8 cellular contexts compared by ENCODE assay signal in the genomic region with DNA sequence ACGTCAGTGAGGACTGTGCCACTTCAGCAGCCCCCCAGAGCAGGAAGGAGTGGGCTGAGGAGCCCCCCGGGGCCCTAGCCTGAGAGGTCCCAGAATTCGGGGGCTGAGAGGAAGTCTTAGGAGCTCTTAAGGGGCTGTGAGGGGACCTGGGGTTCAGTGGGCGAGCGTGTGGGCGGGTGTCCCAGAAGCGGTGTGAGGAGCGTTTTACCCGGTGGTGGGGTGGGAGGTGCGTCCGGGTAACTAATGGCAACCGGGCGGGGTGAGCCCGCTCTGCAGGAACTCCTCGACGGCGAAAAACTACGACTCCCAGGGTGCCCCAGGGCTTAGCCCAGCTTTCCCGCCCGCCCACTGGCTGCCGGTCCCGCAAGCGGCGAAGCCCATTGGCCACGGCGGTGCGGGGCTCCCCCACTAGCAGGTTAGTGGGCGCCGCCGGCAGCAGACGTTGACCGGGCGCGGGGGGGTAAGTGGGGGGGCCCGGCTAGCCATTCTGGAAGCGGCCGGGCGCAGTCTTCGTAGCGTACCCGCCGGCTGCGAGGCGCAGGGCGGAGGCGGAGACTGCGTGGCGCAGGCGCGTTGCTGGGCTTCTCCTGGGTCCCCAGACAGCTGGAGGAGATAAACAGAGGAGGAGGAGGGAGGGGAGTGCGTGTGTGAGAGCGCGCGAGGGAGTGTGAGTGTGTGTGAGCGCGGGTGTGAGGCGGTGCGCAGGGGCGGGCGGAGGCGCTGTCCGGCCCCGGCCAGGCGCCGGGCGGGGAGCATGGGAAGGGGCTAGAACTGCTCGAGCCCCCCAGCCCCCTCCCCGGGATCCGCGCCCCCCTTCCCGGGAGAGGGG. TPM values are rescaled to one million over a fixed set of nuclear protein-coding genes. Genes with fewer than 3 reads are reported as not detected.
DNase-seq lines count a peak whose midpoint lies in the region; ATAC-seq and TF ChIP-seq lines count a peak whose summit lies in the region.

A gene with protein sequence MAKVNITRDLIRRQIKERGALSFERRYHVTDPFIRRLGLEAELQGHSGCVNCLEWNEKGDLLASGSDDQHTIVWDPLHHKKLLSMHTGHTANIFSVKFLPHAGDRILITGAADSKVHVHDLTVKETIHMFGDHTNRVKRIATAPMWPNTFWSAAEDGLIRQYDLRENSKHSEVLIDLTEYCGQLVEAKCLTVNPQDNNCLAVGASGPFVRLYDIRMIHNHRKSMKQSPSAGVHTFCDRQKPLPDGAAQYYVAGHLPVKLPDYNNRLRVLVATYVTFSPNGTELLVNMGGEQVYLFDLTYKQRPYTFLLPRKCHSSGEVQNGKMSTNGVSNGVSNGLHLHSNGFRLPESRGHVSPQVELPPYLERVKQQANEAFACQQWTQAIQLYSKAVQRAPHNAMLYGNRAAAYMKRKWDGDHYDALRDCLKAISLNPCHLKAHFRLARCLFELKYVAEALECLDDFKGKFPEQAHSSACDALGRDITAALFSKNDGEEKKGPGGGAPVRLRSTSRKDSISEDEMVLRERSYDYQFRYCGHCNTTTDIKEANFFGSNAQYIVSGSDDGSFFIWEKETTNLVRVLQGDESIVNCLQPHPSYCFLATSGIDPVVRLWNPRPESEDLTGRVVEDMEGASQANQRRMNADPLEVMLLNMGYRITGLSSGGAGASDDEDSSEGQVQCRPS (plus strand): TSS at position 579 of the 829 bp plus-strand sequence. CDS start 26,423 bp downstream, outside the sequence.

- ATAC-seq in GM18909 (IDR thresholded peaks at IDR 0.05; ENCODE audit: poor library complexity, unreplicated experiment) (peak; percentile 91), HG03175 (IDR thresholded peaks at IDR 0.05; ENCODE audit: unreplicated experiment) (peak; percentile 91), WTC11 (peak; percentile 93)

- H3K9me3 Mint-ChIP-seq in WTC11: no peaks in the 10 kb centered on the region

- peak within 1 kb of the TSS; percentile 77; the same call in 1 of the 2 replicates for H3K27ac Mint-ChIP-seq in WTC11

- H3K4me3 Mint-ChIP-seq in WTC11: peak within 1 kb of the TSS; percentile 94

- peaks cover 29% of the 10 kb centered on the region for H4K20me1 ChIP-seq in smooth muscle cell (ENCODE audit: low read depth)

- CTCF ChIA-PET in AG04450 (lab: Charles Lee): interaction anchor here (0.6 to 1.5 kb wide), 4 partner anchors 38 to 182 kb away, joined by 3 to 4 read pairs (median 3); no protein-coding TSS in a partner anchor
- CTCF ChIA-PET in WTC11 (lab: Charles Lee): interaction anchor here (0.9 to 2.3 kb wide), 7 partner anchors 37 to 188 kb away, joined by 3 to 9 read pairs (median 5); partner anchors contain the start of gene SLC9A1

- H3K27ac ChIP-seq in AG04450 (ENCODE audit: low read depth, low read length) (peak within 1 kb of the TSS; percentile 11), smooth muscle cell (ENCODE audit: low read depth) (peak within 1 kb of the TSS; percentile 2)

- no peaks in the 10 kb centered on the region for H3K36me3 Mint-ChIP-seq in WTC11

- peaks cover 19% of the 10 kb centered on the region for H3K27me3 Mint-ChIP-seq in WTC11 (ENCODE audit: low read depth)

- peak within 1 kb of the TSS; percentile 95 for H3K4me2 ChIP-seq in smooth muscle cell

- H3K79me2 ChIP-seq in smooth muscle cell (ENCODE audit: low read depth): peaks cover 14% of the 10 kb centered on the region

- peaks cover 6% of the 10 kb centered on the region for H3K4me1 ChIP-seq in smooth muscle cell (ENCODE audit: low read depth)

- DNase-seq in AG04450 (ENCODE audit: low read depth, low spot score): peak; percentile 92
- DNase-seq in NCI-H226: peak; percentile 98
- DNase-seq in WTC11 (ENCODE audit: low spot score): peak; percentile 98
- peak; percentile 97 to 98 for DNase-seq in cardiac fibroblast (ENCODE audit: low read depth in 2 of 2)
- DNase-seq in iPS-NIHi11 (ENCODE audit: low spot score): peak; percentile 99
- DNase-seq in smooth muscle cell (lab: John Stamatoyannopoulos, UW; ENCODE audit: unreplicated experiment): peak; percentile 93

- H3K4me1 Mint-ChIP-seq in WTC11: peaks cover 11% of the 10 kb centered on the region

- no peaks in the 10 kb centered on the region for H3K36me3 ChIP-seq in smooth muscle cell (ENCODE audit: low read depth)

- no peaks in the 10 kb centered on the region for H3K9me3 ChIP-seq in AG04450 (ENCODE audit: control insufficient read depth, insufficient read depth, low read length)
- no peaks in the 10 kb centered on the region for H3K9me3 ChIP-seq in smooth muscle cell (replicated peaks; ENCODE audit: low read depth)

- TF ChIP-seq CTCF in AG04450 (IDR thresholded peaks at IDR 0.05; ENCODE audit: low read depth, low read length): no peak
- TF ChIP-seq CTCF in WTC11 (IDR thresholded peaks at IDR 0.05): no peak
- no peak for TF ChIP-seq CTCF in cardiac fibroblast (IDR thresholded peaks at IDR 0.05; ENCODE audit: low read depth, low read length)
- no peak for TF ChIP-seq CTCF in smooth muscle cell (IDR thresholded peaks at IDR 0.05; ENCODE audit: borderline replicate concordance, insufficient read depth, poor library complexity, severe bottlenecking)

- WGBS in smooth muscle cell (ENCODE audit: low lambda C conversion rate): 4% methylated on average over 29 of the region's 71 CpGs

- no peaks in the 10 kb centered on the region for H3K27me3 ChIP-seq in AG04450 (ENCODE audit: control insufficient read depth, insufficient read depth, low read length)
- no peaks in the 10 kb centered on the region for H3K27me3 ChIP-seq in smooth muscle cell (ENCODE audit: low read depth)

- H3K4me3 ChIP-seq in AG04450 (ENCODE audit: low read depth, low read length): peak within 1 kb of the TSS; percentile 72
- peak within 1 kb of the TSS; percentile 62 to 69 for H3K4me3 ChIP-seq in cardiac fibroblast (replicated peaks in 1 of 2; ENCODE audit: low read depth in 2 of 2, low read length in 2 of 2)
- H3K4me3 ChIP-seq in smooth muscle cell: peak within 1 kb of the TSS; percentile 88

- peaks cover 7% of the 10 kb centered on the region for H3F3A ChIP-seq in smooth muscle cell (ENCODE audit: low read depth)

- peak within 1 kb of the TSS; percentile 79 for H3K9ac ChIP-seq in smooth muscle cell (ENCODE audit: low read depth)

- H2AFZ ChIP-seq in smooth muscle cell (ENCODE audit: low read depth): peak within 1 kb of the TSS; percentile 90

- POLR2A ChIA-PET in AG04450 (lab: Yijun Ruan, JAX) (interaction anchor here (0.6 to 1.3 kb wide), 8 partner anchors 64 to 395 kb away, joined by 3 to 10 read pairs (median 4); partner anchors contain the start of gene SLC9A1), WTC11 (lab: Charles Lee) (interaction anchor here (0.6 to 1.5 kb wide), 3 partner anchors 80 to 240 kb away, joined by 3 to 5 read pairs (median 4); partner anchors contain the start of gene TRNP1)

TF ChIP-seq in WTC11, 78 proteins besides CTCF, POLR2A, EP300 and RAD21 (continues in another document):
- TF ChIP-seq ARID4B (CRISPR knock-in tag; IDR thresholded peaks at IDR 0.05; ENCODE audit: borderline replicate concordance): peak; percentile 47; the same call in 1 of the 2 replicates
- no peak for TF ChIP-seq CBFB (CRISPR knock-in tag; IDR thresholded peaks at IDR 0.05; ENCODE audit: low read depth)
- no peak for TF ChIP-seq PRRX2 (CRISPR knock-in tag; IDR thresholded peaks at IDR 0.05)

RNA-seq across cellular contexts. Expression of the gene that starts here (rescaled TPM):
- polyA plus RNA-seq in AG04450 (2011; rRNA removed): 7.1 and 9.2 TPM in 2 replicates
- polyA minus RNA-seq in AG04450 (2011; rRNA and poly(A)+ RNA removed): 10.3 and 14.3 TPM in 2 replicates
- total RNA-seq in WTC11 (2021): 20.1 to 24.9 TPM (median 23.5 TPM) in 3 replicates
- 10.3 and 10.8 TPM in 2 replicates for total RNA-seq in smooth muscle cell
- polyA plus RNA-seq in smooth muscle cell: 5.4 and 5.8 TPM in 2 replicates

Comparison
In these comparisons a context has a peak if more than half of its experiments do, and no peak if none do; other contexts are left out.
1. Peak in every context shown above with its lines: DNase-seq, ATAC-seq, H3K4me3 ChIP-seq and H3K27ac ChIP-seq.